In genomic region chr6:94501546-94501945, GRCh38 we compare ENCODE assay signal across 23 cellular contexts.
DNase-seq lines count a peak whose midpoint lies in the region; ATAC-seq and TF ChIP-seq lines count a peak whose summit lies in the region.
"Had no signal": no experiment of that assay in that cellular context is flagged by ENCODE, and none has a peak within 500 bp of the region (broad histone marks: within the 10 kb centered on the region; RNA-seq: fewer than 3 reads in every experiment).

No MANE protein-coding gene starts in this region.

- H3K9me3 Mint-ChIP-seq in activated naive CD4-positive, alpha-beta T cell treated with anti-CD3 and anti-CD28 coated beads, Interleukin-2, amount 50 U/mL, for 72 hours, result no peaks in the 10 kb centered on the region
- H3K9me3 Mint-ChIP-seq: nephron progenitor cell had no signal

- H3K36me3 ChIP-seq in neuron (ENCODE audit: insufficient read depth, low read length), result no peaks in the 10 kb centered on the region
- H3K36me3 ChIP-seq: brain microvascular endothelial cell, heart right ventricle, right atrium auricular region, spleen, upper lobe of left lung had no signal

- no peak overlapping the region for H3K27ac Mint-ChIP-seq in activated naive CD4-positive, alpha-beta T cell treated with anti-CD3 and anti-CD28 coated beads, Interleukin-2, amount 50 U/mL, for 72 hours
- H3K27ac Mint-ChIP-seq: nephron progenitor cell had no signal

- 0 out of 2 replicates have a peak overlapping the region, but pooled peaks have one; percentile 4 for H3K27ac ChIP-seq in HL-60 (replicated peaks)
- H3K27ac ChIP-seq: brain microvascular endothelial cell, C4-2B, heart right ventricle, right atrium auricular region, RWPE1, spleen, upper lobe of left lung had no signal

- H3K27me3 ChIP-seq in HL-60 (ENCODE audit: insufficient read depth, poor library complexity, severe bottlenecking), result no peaks in the 10 kb centered on the region
- no peaks in the 10 kb centered on the region for H3K27me3 ChIP-seq in neuron (ENCODE audit: insufficient read depth, low read length)
- H3K27me3 ChIP-seq: brain microvascular endothelial cell, heart right ventricle, right atrium auricular region, spleen, upper lobe of left lung had no signal

- TF ChIP-seq CTCF in HL-60 (IDR thresholded peaks at IDR 0.05; ENCODE audit: insufficient read depth, low read length) (no peak), epithelial cell of esophagus (IDR thresholded peaks at IDR 0.05; ENCODE audit: insufficient read depth, low read depth, low read length, missing control alignments) (no peak)

- no peak for ATAC-seq in HG03432 (IDR thresholded peaks at IDR 0.05; ENCODE audit: unreplicated experiment)
- no peak for ATAC-seq in activated naive CD4-positive, alpha-beta T cell treated with anti-CD3 and anti-CD28 coated beads, Interleukin-2, amount 50 U/mL, for 72 hours
- ATAC-seq in HG03571 (IDR thresholded peaks at IDR 0.05; ENCODE audit: unreplicated experiment), result no peak
- ATAC-seq: heart right ventricle had no signal

- H3K9me3 ChIP-seq in neuron (ENCODE audit: low read length), result no peaks in the 10 kb centered on the region
- H3K9me3 ChIP-seq: heart right ventricle, right atrium auricular region, spleen, upper lobe of left lung had no signal

- H3K4me1 ChIP-seq in neuron (ENCODE audit: insufficient read depth, low read length), result no peaks in the 10 kb centered on the region
- H3K4me1 ChIP-seq: heart right ventricle, right atrium auricular region, spleen, upper lobe of left lung had no signal

- H3K36me3 Mint-ChIP-seq in activated naive CD4-positive, alpha-beta T cell treated with anti-CD3 and anti-CD28 coated beads, Interleukin-2, amount 50 U/mL, for 72 hours, result no peaks in the 10 kb centered on the region

- H3K4me3 ChIP-seq in HL-60 (replicated peaks; ENCODE audit: insufficient read depth, low read length) (no peak overlapping the region), epithelial cell of esophagus (ENCODE audit: low read length) (no peak overlapping the region), neuron (ENCODE audit: low read length) (no peak overlapping the region)
- H3K4me3 ChIP-seq: heart right ventricle, lung, right atrium auricular region, spleen, upper lobe of left lung had no signal

- peak; percentile 4 to 8 for DNase-seq in HL-60 (ENCODE audit: low read depth in 1 of 2, low spot score in 1 of 2)
- DNase-seq in OCI-M1 (lab: John Stamatoyannopoulos, UW), result peak; percentile 35
- peak; percentile 88 for DNase-seq in epithelial cell of esophagus (ENCODE audit: low read depth)
- no peak for DNase-seq in activated naive CD4-positive, alpha-beta T cell treated with anti-CD3 and anti-CD28 coated beads, Interleukin-2, amount 50 U/mL, for 72 hours (ENCODE audit: low spot score in 2 of 2)
- DNase-seq: activated CD4-positive, alpha-beta T cell treated with anti-CD3 and anti-CD28 coated beads for 4 hours; activated effector memory CD4-positive, alpha-beta T cell treated with Interleukin-2 at 50 U/mL for 16 hours; activated T-cell treated with anti-CD3 and anti-CD28 coated beads for 4 hours; brain microvascular endothelial cell; foreskin fibroblast; heart right ventricle; NCI-H2029; NCI-H774; nephron progenitor cell; spleen; T-helper 2 cell; upper lobe of left lung had no signal

- H2AFZ ChIP-seq in neuron (ENCODE audit: low read depth, low read length), result peak overlapping the region; percentile 63

Comparison
In these comparisons a context has a peak if more than half of its experiments do, and no peak if none do; other contexts are left out.
1. DNase-seq: peak in HL-60 (2 of 2), OCI-M1 (single experiment) and epithelial cell of esophagus (single experiment); none in activated naive CD4-positive, alpha-beta T cell treated with anti-CD3 and anti-CD28 coated beads, Interleukin-2, amount 50 U/mL, for 72 hours (0 of 2).